Comparison of ENCODE assay signal across 8 cellular contexts in genomic region chr5:134543820-134544692, GRCh38. TPM values are rescaled to one million over a fixed set of nuclear protein-coding genes. Genes with fewer than 3 reads are reported as not detected.
DNase-seq lines count a peak whose midpoint lies in the region; ATAC-seq and TF ChIP-seq lines count a peak whose summit lies in the region.

No MANE protein-coding gene starts in this region.

- H3K4me1 Mint-ChIP-seq in activated CD8-positive, alpha-beta T cell treated with anti-CD3 and anti-CD28 coated beads for 36 hours (ENCODE audit: low read depth) = peaks cover 70% of the 10 kb centered on the region

- CTCF ChIA-PET in activated CD8-positive, alpha-beta T cell treated with anti-CD3 and anti-CD28 coated beads for 36 hours (lab: Charles Lee) = interaction anchor here (1.0 to 3.0 kb wide), 11 partner anchors 11 to 135 kb away, joined by 3 to 24 read pairs (median 7); partner anchors contain the start of gene CDKN2AIPNL

- H3K27me3 Mint-ChIP-seq in activated CD8-positive, alpha-beta T cell treated with anti-CD3 and anti-CD28 coated beads for 36 hours = no peaks in the 10 kb centered on the region

- POLR2A ChIA-PET in activated CD8-positive, alpha-beta T cell treated with anti-CD3 and anti-CD28 coated beads for 36 hours (lab: Charles Lee) = interaction anchor here (0.7 to 2.7 kb wide), 11 partner anchors 8 to 172 kb away, joined by 3 to 15 read pairs (median 4); no protein-coding TSS in a partner anchor

- ATAC-seq in Right ventricle myocardium superior (ENCODE audit: poor library complexity) = no peak
- ATAC-seq in HG02973 (IDR thresholded peaks at IDR 0.05; ENCODE audit: unreplicated experiment) = peak; percentile 47
- peak; percentile 84 for ATAC-seq in activated CD8-positive, alpha-beta T cell treated with anti-CD3 and anti-CD28 coated beads for 36 hours
- ATAC-seq in body of pancreas = no peak

- no peak overlapping the region for H3K27ac ChIP-seq in body of pancreas

- intact Hi-C loops in Right ventricle myocardium superior (cut with DNase I) (no loop called here), cardiac septum (cut with DNase I) (no loop called here), body of pancreas (cut with DNase I) (no loop called here)
- intact Hi-C loops in activated CD8-positive, alpha-beta T cell treated with anti-CD3 and anti-CD28 coated beads for 36 hours (cut with micrococcal nuclease) = no loop called here

- peak overlapping the region; percentile 96 for H3K27ac Mint-ChIP-seq in activated CD8-positive, alpha-beta T cell treated with anti-CD3 and anti-CD28 coated beads for 36 hours

- H3K9me3 Mint-ChIP-seq in activated CD8-positive, alpha-beta T cell treated with anti-CD3 and anti-CD28 coated beads for 36 hours = no peaks in the 10 kb centered on the region

- peaks cover 53% of the 10 kb centered on the region for H3K36me3 Mint-ChIP-seq in activated CD8-positive, alpha-beta T cell treated with anti-CD3 and anti-CD28 coated beads for 36 hours (ENCODE audit: low read depth)

- no peak for TF ChIP-seq POLR2A in body of pancreas (IDR thresholded peaks at IDR 0.05)

- TF ChIP-seq CTCF in activated CD8-positive, alpha-beta T cell treated with anti-CD3 and anti-CD28 coated beads for 36 hours (IDR thresholded peaks at IDR 0.05) = no peak
- TF ChIP-seq CTCF in body of pancreas (IDR thresholded peaks at IDR 0.05) = no peak

- H3K4me1 ChIP-seq in body of pancreas = peaks cover 9% of the 10 kb centered on the region

- H3K27me3 ChIP-seq in body of pancreas = no peaks in the 10 kb centered on the region

- DNase-seq in Right ventricle myocardium superior = peak; percentile 46
- DNase-seq in cardiac septum (ENCODE audit: low spot score) = no peak
- DNase-seq in activated CD8-positive, alpha-beta T cell treated with anti-CD3 and anti-CD28 coated beads for 36 hours = peak; percentile 76
- peak; percentile 28 for DNase-seq in stimulated activated CD4-positive, alpha-beta T cell treated with anti-CD3 and anti-CD28 coated beads, Interleukin-12 subunit alpha, Interleukin-12 subunit beta, amount 100 ng/mL, for 4 hours
- DNase-seq in body of pancreas = no peak
- no peak for DNase-seq in effector CD8-positive, alpha-beta T cell (lab: John Stamatoyannopoulos, UW)
- DNase-seq in NCI-H446 (lab: John Stamatoyannopoulos, UW) = no peak

- H3K4me3 Mint-ChIP-seq in activated CD8-positive, alpha-beta T cell treated with anti-CD3 and anti-CD28 coated beads for 36 hours = peak overlapping the region; percentile 76

- H3K9me3 ChIP-seq in body of pancreas = no peaks in the 10 kb centered on the region

- WGBS in body of pancreas, 2 donors = 74 to 76% methylated on average over 9 to 11 of the region's 11 CpGs

- H3K4me3 ChIP-seq in body of pancreas = no peak overlapping the region

- peaks cover 10 to 16% of the 10 kb centered on the region in 2 donors for H3K36me3 ChIP-seq in body of pancreas (replicated peaks in 1 of 2; ENCODE audit: insufficient read depth in 1 of 2, low read depth in 2 of 2)

RNA-seq across cellular contexts. Expression of gene JADE2, which starts 18.6 kb away (rescaled TPM):
- 25.9 TPM for total RNA-seq in Right ventricle myocardium superior
- total RNA-seq in cardiac septum = 25.7 TPM
- 10 to 100 TPM; 58.7 to 61.2 TPM for total RNA-seq in activated CD8-positive, alpha-beta T cell treated with anti-CD3 and anti-CD28 coated beads for 36 hours
- 10 to 100 TPM; 28.0 to 41.0 TPM for total RNA-seq in body of pancreas

Comparison
In these comparisons a context has a peak if more than half of its experiments do, and no peak if none do; other contexts are left out.
1. DNase-seq: peak in Right ventricle myocardium superior (single experiment), activated CD8-positive, alpha-beta T cell treated with anti-CD3 and anti-CD28 coated beads for 36 hours (single experiment) and stimulated activated CD4-positive, alpha-beta T cell treated with anti-CD3 and anti-CD28 coated beads, Interleukin-12 subunit alpha, Interleukin-12 subunit beta, amount 100 ng/mL, for 4 hours (single experiment); none in cardiac septum (single experiment), body of pancreas (0 of 4), effector CD8-positive, alpha-beta T cell (single experiment) and NCI-H446 (0 of 2).
2. ATAC-seq: peak in HG02973 (single experiment) and activated CD8-positive, alpha-beta T cell treated with anti-CD3 and anti-CD28 coated beads for 36 hours (single experiment); none in Right ventricle myocardium superior (single experiment) and body of pancreas (single experiment).